10 cellular contexts compared by ENCODE assay signal in genomic region chr7:134548877-134549276, GRCh38. TPM values are rescaled to one million over a fixed set of nuclear protein-coding genes. Genes with fewer than 3 reads are reported as not detected.
DNase-seq lines count a peak whose midpoint lies in the region; ATAC-seq lines count a peak whose summit lies in the region.
"Had no signal": no experiment of that assay in that cellular context is flagged by ENCODE, and none has a peak within 500 bp of the region (broad histone marks: within the 10 kb centered on the region; RNA-seq: fewer than 3 reads in every experiment).

AKR1B15 (plus strand) TSS chr7:134549110; CDS start chr7:134564620, 15,510 bp downstream.

- H3K4me1 Mint-ChIP-seq in naive thymus-derived CD4-positive, alpha-beta T cell: peaks cover 0 to 7% (median 0%) of the 10 kb centered on the region in 7 donors

- H3K27me3 ChIP-seq in naive thymus-derived CD4-positive, alpha-beta T cell (ENCODE audit: control insufficient read depth in 2 of 2, insufficient read depth in 2 of 2, low read length in 2 of 2): peaks cover 0 to 4% of the 10 kb centered on the region in 2 donors

- H3K9me3 Mint-ChIP-seq in naive thymus-derived CD4-positive, alpha-beta T cell: no peaks in the 10 kb centered on the region

- H3K4me3 ChIP-seq in naive thymus-derived CD4-positive, alpha-beta T cell (ENCODE audit: low read length): no peak within 1 kb of the TSS

- DNase-seq in DMS53 (lab: John Stamatoyannopoulos, UW): peak; percentile 21
- no peak for DNase-seq in DMS53 treated with DMSO at 0.1 percent for 48 hours (lab: John Stamatoyannopoulos, UW; ENCODE audit: unreplicated experiment)
- peak; percentile 77 for DNase-seq in LHCN-M2 (ENCODE audit: low read depth)
- peak; percentile 17 for DNase-seq in iPS-NIHi7 (ENCODE audit: extremely low spot score)
- DNase-seq in naive thymus-derived CD4-positive, alpha-beta T cell: no peak
- DNase-seq in NCI-H2227 treated with DMSO at 0.1 percent for 48 hours (lab: John Stamatoyannopoulos, UW): no peak
- no peak for DNase-seq in activated gamma-delta T cell (lab: John Stamatoyannopoulos, UW)

- H3K36me3 ChIP-seq in naive thymus-derived CD4-positive, alpha-beta T cell (ENCODE audit: control insufficient read depth in 2 of 3, insufficient read depth in 3 of 3, low read length in 3 of 3): no peaks in the 10 kb centered on the region

- peak; percentile 98 for ATAC-seq in GM21717 (IDR thresholded peaks at IDR 0.05; ENCODE audit: unreplicated experiment)
- no peak for ATAC-seq in naive thymus-derived CD4-positive, alpha-beta T cell

- CTCF ChIA-PET in naive thymus-derived CD4-positive, alpha-beta T cell (lab: Charles Lee): interaction anchor here (0.9 to 3.7 kb wide), 3 partner anchors 10 to 116 kb away, joined by 4 to 44 read pairs (median 6); no protein-coding TSS in a partner anchor

- H3K27me3 Mint-ChIP-seq in naive thymus-derived CD4-positive, alpha-beta T cell: peaks cover 4 to 22% (median 6%) of the 10 kb centered on the region in 5 donors

- intact Hi-C loops in naive thymus-derived CD4-positive, alpha-beta T cell (cut with micrococcal nuclease): no loop called here

- no peaks in the 10 kb centered on the region for H3K4me1 ChIP-seq in naive thymus-derived CD4-positive, alpha-beta T cell (ENCODE audit: control insufficient read depth in 2 of 2, insufficient read depth in 2 of 2, low read length in 2 of 2)

- no peaks in the 10 kb centered on the region for H3K9me3 ChIP-seq in naive thymus-derived CD4-positive, alpha-beta T cell (ENCODE audit: control insufficient read depth in 2 of 3, low read length in 3 of 3)

- no peak within 1 kb of the TSS for H3K4me3 Mint-ChIP-seq in naive thymus-derived CD4-positive, alpha-beta T cell

- H3K27ac Mint-ChIP-seq in naive thymus-derived CD4-positive, alpha-beta T cell: peak within 1 kb of the TSS in 1 of 9 donors; percentile 1

- POLR2A ChIA-PET in naive thymus-derived CD4-positive, alpha-beta T cell (lab: Charles Lee): no interaction called here

- no peaks in the 10 kb centered on the region for H3K36me3 Mint-ChIP-seq in naive thymus-derived CD4-positive, alpha-beta T cell

- no peak within 1 kb of the TSS for H3K27ac ChIP-seq in naive thymus-derived CD4-positive, alpha-beta T cell (ENCODE audit: low read depth, low read length)
- H3K27ac ChIP-seq: 22Rv1, VCaP had no signal

RNA-seq across cellular contexts. Expression of gene AKR1B15, which starts in this region (rescaled TPM):
- 0.06 TPM in 1 of 2 replicates, not detected in the other for total RNA-seq in LHCN-M2 (2014; rRNA removed)
- not detected for polyA plus RNA-seq in LHCN-M2 (2012)
- total RNA-seq in naive thymus-derived CD4-positive, alpha-beta T cell: not detected
- polyA plus RNA-seq in naive thymus-derived CD4-positive, alpha-beta T cell: not detected

Comparison
In these comparisons a context has a peak if more than half of its experiments do, and no peak if none do; other contexts are left out.
1. DNase-seq: peak in DMS53 (single experiment) and iPS-NIHi7 (single experiment); none in DMS53 treated with DMSO at 0.1 percent for 48 hours (single experiment), naive thymus-derived CD4-positive, alpha-beta T cell (0 of 9), NCI-H2227 treated with DMSO at 0.1 percent for 48 hours (single experiment) and activated gamma-delta T cell (single experiment).
2. Peak in DNase-seq in LHCN-M2; RNA of the gene not detected or under 1 TPM.